Comparison of ENCODE assay signal across 1 cellular context in the genomic region with DNA sequence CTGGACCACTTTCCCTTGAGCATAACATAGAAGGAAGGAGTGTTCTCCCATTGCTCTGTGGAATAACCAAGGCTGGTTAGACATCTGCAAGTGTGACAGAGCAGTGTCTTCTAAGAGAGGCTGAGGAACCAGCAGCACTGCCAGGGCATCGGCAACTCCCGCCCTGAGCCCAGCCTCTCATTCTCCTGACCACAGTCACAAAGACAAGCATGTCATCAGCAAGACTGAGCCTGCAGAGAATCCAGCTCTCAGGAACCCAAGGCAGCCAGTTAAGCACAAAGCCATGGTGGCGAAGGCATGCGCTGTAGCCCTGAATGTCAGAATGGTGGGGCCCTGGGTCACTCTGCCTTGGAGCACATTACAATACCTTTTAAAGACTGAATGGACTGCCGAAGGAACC.
TF ChIP-seq lines count a peak whose summit lies in the region.

No MANE protein-coding gene starts in this region.

TF ChIP-seq in H1, 55 proteins besides CTCF, POLR2A, EP300 and RAD21:
- TF ChIP-seq EGR1 (IDR thresholded peaks at IDR 0.05; ENCODE audit: borderline replicate concordance, low read depth, low read length), result no peak
- no peak for TF ChIP-seq TAF7 (optimal IDR thresholded peaks at IDR 0.05; ENCODE audit: borderline replicate concordance, low read depth, low read length)
- TF ChIP-seq RBBP5 (IDR thresholded peaks at IDR 0.05; ENCODE audit: borderline replicate concordance, low read depth, low read length), result no peak
- TF ChIP-seq CTBP2 (IDR thresholded peaks at IDR 0.05; ENCODE audit: borderline replicate concordance, insufficient read depth, insufficient read length, low read length), result no peak
- no peak for TF ChIP-seq SRF (IDR thresholded peaks at IDR 0.05; ENCODE audit: low read depth, low read length)
- TF ChIP-seq YY1 (IDR thresholded peaks at IDR 0.05; ENCODE audit: low read depth, low read length), result no peak
- no peak for TF ChIP-seq ZNF274 (IDR thresholded peaks at IDR 0.05; ENCODE audit: borderline replicate concordance, extremely low read depth, low read length)
- TF ChIP-seq TEAD4 (IDR thresholded peaks at IDR 0.05; ENCODE audit: low read depth, low read length), result no peak
- no peak for TF ChIP-seq POU5F1 (IDR thresholded peaks at IDR 0.05; ENCODE audit: low read depth, low read length)
- no peak for TF ChIP-seq HDAC6 (IDR thresholded peaks at IDR 0.05; ENCODE audit: low read depth, low read length)
- TF ChIP-seq PHF8 (conservative IDR thresholded peaks at IDR 0.05; ENCODE audit: low read depth, low read length), result no peak
- no peak for TF ChIP-seq EZH2 (IDR thresholded peaks at IDR 0.05; ENCODE audit: low read depth, low read length, severe bottlenecking)
- TF ChIP-seq CREB1 (IDR thresholded peaks at IDR 0.05), result no peak
- TF ChIP-seq BACH1 (IDR thresholded peaks at IDR 0.05; ENCODE audit: low read length), result no peak
- no peak for TF ChIP-seq CHD2 (IDR thresholded peaks at IDR 0.05; ENCODE audit: low read length)
- TF ChIP-seq JUND (IDR thresholded peaks at IDR 0.05; ENCODE audit: low read length), result no peak
